Comparison of ENCODE assay signal across 30 cellular contexts in genomic region chr1:171173069-171173468, GRCh38. TPM values are rescaled to one million over a fixed set of nuclear protein-coding genes. Genes with fewer than 3 reads are reported as not detected.
DNase-seq lines count a peak whose midpoint lies in the region; ATAC-seq, FAIRE-seq and TF ChIP-seq lines count a peak whose summit lies in the region.
"Had no signal": no experiment of that assay in that cellular context is flagged by ENCODE, and none has a peak within 500 bp of the region (broad histone marks: within the 10 kb centered on the region; RNA-seq: fewer than 3 reads in every experiment).

No MANE protein-coding gene starts in this region.

- no peak overlapping the region for H3K9ac ChIP-seq in kidney (ENCODE audit: low read length in 2 of 2)
- H3K9ac ChIP-seq: SK-N-SH had no signal

- ATAC-seq in GM18502 (IDR thresholded peaks at IDR 0.05; ENCODE audit: poor library complexity, unreplicated experiment) (peak; percentile 59), GM19372 (IDR thresholded peaks at IDR 0.05; ENCODE audit: low read depth, unreplicated experiment) (peak; percentile 56), HG03442 (IDR thresholded peaks at IDR 0.05; ENCODE audit: unreplicated experiment) (peak; percentile 70)
- ATAC-seq: esophagus mucosa; stimulated activated effector memory CD8-positive, alpha-beta T cell treated with anti-CD3 and anti-CD28 coated beads, Interleukin-12 subunit alpha, Interleukin-12 subunit beta, amount 100 ng/mL, for 72 hours had no signal

- intact Hi-C loops in kidney (cut with DNase I) = no loop called here

- H3K4me1 ChIP-seq in kidney (ENCODE audit: control insufficient read depth in 1 of 2, insufficient read depth in 1 of 2, low read depth in 1 of 2, low read length in 2 of 2) = no peaks in the 10 kb centered on the region

- no peak for TF ChIP-seq CTCF in GM10266 (IDR thresholded peaks at IDR 0.05; ENCODE audit: control insufficient read depth, insufficient read depth, low read depth, missing control alignments)
- TF ChIP-seq CTCF in kidney (IDR thresholded peaks at IDR 0.05; ENCODE audit: borderline replicate concordance, extremely low read depth, insufficient read depth) = no peak

- no peak for FAIRE-seq in kidney (lab: Jason Lieb, UNC)
- FAIRE-seq: frontal cortex, GM12892, islet of Langerhans, small intestine had no signal

- no peaks in the 10 kb centered on the region for H3K36me3 ChIP-seq in kidney (ENCODE audit: control insufficient read depth in 1 of 2, insufficient read depth in 2 of 2, low read length in 2 of 2)
- H3K36me3 ChIP-seq: cardiac muscle cell, ovary, WERI-Rb-1 had no signal

- DNase-seq in germinal center (ENCODE audit: low spot score) (peak; percentile 15), NOMO-1 treated with dmso at 0.1 percent for 144 hours (lab: John Stamatoyannopoulos, UW; ENCODE audit: unreplicated experiment) (no peak), SKM-1 (lab: John Stamatoyannopoulos, UW; ENCODE audit: unreplicated experiment) (no peak), GM10266 (ENCODE audit: extremely low spot score) (no peak), kidney (no peak)
- DNase-seq: ACHN; activated naive CD4-positive, alpha-beta T cell treated with anti-CD3 and anti-CD28 coated beads, Interleukin-2, amount 50 U/mL, for 16 hours; cortex of kidney; hippocampal formation; NCI-H1105; NCI-H2029; NCI-H69; ovary; retina; SK-N-SH; small intestine; stimulated activated CD4-positive, alpha-beta T cell treated with anti-CD3 and anti-CD28 coated beads, Interleukin-2, amount 100 ng/mL, for 48 hours; WERI-Rb-1 had no signal

- no peak overlapping the region for H3K27ac ChIP-seq in kidney (ENCODE audit: low read depth in 2 of 2, low read length in 2 of 2)
- H3K27ac ChIP-seq: cardiac muscle cell, HL-60, ovary, WERI-Rb-1 had no signal

- H3K9me3 ChIP-seq in kidney (ENCODE audit: control insufficient read depth in 1 of 2, low read length in 2 of 2) = no peaks in the 10 kb centered on the region
- H3K9me3 ChIP-seq: ovary, SK-N-SH had no signal

- no peak overlapping the region for H3K4me3 ChIP-seq in kidney (ENCODE audit: low read length in 2 of 2)
- H3K4me3 ChIP-seq: cardiac muscle cell, ovary had no signal

RNA-seq across cellular contexts. Expression of gene FMO2, which starts 12.0 kb away (rescaled TPM):
- total RNA-seq in kidney = 22.3 TPM
- 3.9 TPM for polyA plus RNA-seq in kidney (ENCODE audit: insufficient read depth, low read depth, low replicate concordance)
- total RNA-seq: activated T-helper 1 cell treated with anti-CD3 and anti-CD28 coated beads, Interleukin-12 subunit alpha, Interleukin-12 subunit beta, Interleukin-2, Interleukin-4 antibody, amounts not matched to agents 30 ng/mL and 10 ng/mL and 1 ng/mL, durations not matched to agents 14 hours and 24 hours and 36 hours; cardiac muscle cell; mononuclear cell had no signal
- polyA plus RNA-seq: cardiac muscle cell, SK-N-SH had no signal
